1 cellular context compared by ENCODE assay signal in the genomic region with DNA sequence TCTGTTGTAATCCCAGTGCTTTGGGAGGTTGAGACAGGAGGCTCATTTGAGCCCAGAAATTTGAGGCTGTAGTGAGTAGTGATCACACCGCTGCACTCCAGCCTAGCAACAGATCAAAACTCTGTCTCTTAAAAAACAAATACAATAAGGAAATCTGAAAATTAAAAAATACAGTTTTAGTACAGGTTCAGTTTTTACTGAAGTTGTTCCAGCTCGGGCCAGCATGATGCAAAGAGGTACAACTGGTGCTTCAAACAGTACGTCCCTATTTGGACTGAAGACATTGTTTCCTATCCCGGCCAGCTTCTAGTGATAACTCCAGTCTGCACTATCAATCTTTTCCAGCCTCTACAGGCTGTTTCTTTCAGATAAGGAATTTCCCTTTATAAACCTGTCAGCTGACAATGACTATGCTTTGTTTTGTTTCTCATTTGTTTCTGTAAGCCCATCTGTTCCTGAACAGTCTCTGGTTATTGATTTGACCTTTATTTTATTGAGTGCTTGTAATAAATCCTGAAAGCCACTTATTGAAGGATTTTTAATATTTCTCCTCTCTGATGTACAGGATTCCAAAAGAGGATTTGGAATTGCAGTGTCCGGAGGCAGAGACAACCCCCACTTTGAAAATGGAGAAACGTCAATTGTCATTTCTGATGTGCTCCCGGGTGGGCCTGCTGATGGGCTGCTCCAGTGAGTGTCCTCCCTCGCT.
TF ChIP-seq lines count a peak whose summit lies in the region.

No MANE protein-coding gene starts in this region.

TF ChIP-seq in GM23338, 12 proteins besides CTCF, POLR2A, EP300 and RAD21:
- TF ChIP-seq JUNB (IDR thresholded peaks at IDR 0.05; ENCODE audit: unreplicated experiment) (no peak), STAT1 (IDR thresholded peaks at IDR 0.05; ENCODE audit: unreplicated experiment) (no peak), ZNF114 (CRISPR knock-in tag; IDR thresholded peaks at IDR 0.05) (no peak), EZH2 (IDR thresholded peaks at IDR 0.05; ENCODE audit: low read depth, unreplicated experiment) (no peak), NANOG (IDR thresholded peaks at IDR 0.05; ENCODE audit: borderline replicate concordance) (no peak), ETS1 (IDR thresholded peaks at IDR 0.05) (no peak), EZH2phosphoT487 (IDR thresholded peaks at IDR 0.05; ENCODE audit: unreplicated experiment) (no peak), POLR2AphosphoS5 (IDR thresholded peaks at IDR 0.05; ENCODE audit: low read depth) (no peak), CREB1 (CRISPR knock-in tag; IDR thresholded peaks at IDR 0.05; ENCODE audit: low read depth) (no peak), ZNF331 (CRISPR knock-in tag; IDR thresholded peaks at IDR 0.05; ENCODE audit: low read depth) (no peak), REST (IDR thresholded peaks at IDR 0.05; ENCODE audit: unreplicated experiment) (no peak)
- TF ChIP-seq, protein P1, sequence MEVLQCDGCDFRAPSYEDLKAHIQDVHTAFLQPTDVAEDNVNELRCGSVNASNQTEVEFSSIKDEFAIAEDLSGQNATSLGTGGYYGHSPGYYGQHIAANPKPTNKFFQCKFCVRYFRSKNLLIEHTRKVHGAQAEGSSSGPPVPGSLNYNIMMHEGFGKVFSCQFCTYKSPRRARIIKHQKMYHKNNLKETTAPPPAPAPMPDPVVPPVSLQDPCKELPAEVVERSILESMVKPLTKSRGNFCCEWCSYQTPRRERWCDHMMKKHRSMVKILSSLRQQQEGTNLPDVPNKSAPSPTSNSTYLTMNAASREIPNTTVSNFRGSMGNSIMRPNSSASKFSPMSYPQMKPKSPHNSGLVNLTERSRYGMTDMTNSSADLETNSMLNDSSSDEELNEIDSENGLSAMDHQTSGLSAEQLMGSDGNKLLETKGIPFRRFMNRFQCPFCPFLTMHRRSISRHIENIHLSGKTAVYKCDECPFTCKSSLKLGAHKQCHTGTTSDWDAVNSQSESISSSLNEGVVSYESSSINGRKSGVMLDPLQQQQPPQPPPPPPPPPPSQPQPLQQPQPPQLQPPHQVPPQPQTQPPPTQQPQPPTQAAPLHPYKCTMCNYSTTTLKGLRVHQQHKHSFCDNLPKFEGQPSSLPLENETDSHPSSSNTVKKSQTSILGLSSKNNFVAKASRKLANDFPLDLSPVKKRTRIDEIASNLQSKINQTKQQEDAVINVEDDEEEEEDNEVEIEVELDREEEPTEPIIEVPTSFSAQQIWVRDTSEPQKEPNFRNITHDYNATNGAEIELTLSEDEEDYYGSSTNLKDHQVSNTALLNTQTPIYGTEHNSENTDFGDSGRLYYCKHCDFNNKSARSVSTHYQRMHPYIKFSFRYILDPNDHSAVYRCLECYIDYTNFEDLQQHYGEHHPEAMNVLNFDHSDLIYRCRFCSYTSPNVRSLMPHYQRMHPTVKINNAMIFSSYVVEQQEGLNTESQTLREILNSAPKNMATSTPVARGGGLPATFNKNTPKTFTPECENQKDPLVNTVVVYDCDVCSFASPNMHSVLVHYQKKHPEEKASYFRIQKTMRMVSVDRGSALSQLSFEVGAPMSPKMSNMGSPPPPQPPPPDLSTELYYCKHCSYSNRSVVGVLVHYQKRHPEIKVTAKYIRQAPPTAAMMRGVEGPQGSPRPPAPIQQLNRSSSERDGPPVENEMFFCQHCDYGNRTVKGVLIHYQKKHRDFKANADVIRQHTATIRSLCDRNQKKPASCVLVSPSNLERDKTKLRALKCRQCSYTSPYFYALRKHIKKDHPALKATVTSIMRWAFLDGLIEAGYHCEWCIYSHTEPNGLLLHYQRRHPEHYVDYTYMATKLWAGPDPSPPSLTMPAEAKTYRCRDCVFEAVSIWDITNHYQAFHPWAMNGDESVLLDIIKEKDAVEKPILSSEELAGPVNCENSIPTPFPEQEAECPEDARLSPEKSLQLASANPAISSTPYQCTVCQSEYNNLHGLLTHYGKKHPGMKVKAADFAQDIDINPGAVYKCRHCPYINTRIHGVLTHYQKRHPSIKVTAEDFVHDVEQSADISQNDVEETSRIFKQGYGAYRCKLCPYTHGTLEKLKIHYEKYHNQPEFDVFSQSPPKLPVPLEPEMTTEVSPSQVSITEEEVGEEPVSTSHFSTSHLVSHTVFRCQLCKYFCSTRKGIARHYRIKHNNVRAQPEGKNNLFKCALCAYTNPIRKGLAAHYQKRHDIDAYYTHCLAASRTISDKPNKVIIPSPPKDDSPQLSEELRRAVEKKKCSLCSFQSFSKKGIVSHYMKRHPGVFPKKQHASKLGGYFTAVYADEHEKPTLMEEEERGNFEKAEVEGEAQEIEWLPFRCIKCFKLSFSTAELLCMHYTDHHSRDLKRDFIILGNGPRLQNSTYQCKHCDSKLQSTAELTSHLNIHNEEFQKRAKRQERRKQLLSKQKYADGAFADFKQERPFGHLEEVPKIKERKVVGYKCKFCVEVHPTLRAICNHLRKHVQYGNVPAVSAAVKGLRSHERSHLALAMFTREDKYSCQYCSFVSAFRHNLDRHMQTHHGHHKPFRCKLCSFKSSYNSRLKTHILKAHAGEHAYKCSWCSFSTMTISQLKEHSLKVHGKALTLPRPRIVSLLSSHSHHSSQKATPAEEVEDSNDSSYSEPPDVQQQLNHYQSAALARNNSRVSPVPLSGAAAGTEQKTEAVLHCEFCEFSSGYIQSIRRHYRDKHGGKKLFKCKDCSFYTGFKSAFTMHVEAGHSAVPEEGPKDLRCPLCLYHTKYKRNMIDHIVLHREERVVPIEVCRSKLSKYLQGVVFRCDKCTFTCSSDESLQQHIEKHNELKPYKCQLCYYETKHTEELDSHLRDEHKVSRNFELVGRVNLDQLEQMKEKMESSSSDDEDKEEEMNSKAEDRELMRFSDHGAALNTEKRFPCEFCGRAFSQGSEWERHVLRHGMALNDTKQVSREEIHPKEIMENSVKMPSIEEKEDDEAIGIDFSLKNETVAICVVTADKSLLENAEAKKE (CRISPR knock-in tag; IDR thresholded peaks at IDR 0.05), result no peak
